Comparison of ENCODE assay signal across 1 cellular context in the genomic region with DNA sequence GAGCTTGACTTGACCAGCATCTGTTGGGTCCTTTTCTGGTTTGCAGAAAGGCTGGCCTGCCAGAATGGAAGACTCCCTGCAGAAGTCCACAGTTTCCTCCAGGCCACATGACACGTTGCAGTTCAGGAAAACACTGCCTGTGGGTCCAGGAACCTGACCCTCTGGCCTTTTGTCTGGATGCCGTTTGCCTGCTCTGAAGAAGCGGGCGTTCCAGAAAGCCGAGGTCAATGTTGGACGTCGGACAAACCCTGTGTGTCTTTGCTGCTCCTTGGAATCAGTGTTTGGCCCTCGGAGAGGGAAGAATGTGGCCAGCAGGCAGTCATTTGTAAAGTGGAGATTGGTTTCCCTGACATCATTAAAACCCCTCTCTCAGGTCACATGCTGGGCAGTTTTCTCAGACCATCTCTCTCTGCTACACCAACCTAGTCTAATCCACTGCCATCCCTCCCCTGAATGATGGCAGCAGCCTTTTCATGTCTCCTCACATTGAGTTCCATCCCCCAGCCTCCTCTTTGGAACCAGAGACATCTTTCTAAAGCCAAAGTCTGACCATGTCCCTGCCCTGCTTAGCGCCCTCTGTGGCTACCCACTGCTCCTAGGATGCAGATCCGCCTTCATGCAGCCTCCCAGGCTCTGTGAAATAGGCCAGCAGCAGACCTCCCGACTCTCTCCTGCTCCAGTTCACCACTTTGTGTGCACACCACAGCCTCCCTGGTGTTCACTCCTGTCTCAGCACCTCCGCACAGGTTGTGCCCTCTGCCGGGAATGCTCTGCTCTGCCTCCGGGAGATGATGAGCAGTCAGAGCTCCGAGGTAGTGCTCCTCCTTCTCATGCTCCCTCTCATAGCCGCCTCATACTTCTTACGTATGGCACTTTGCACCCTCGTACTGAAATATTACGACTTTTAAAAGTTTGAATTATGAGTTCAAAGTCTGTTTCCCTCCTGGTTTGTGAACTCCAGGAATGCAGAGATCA.
TF ChIP-seq lines count a peak whose summit lies in the region.

No MANE protein-coding gene starts in this region.

TF ChIP-seq in HCT116, 20 proteins besides CTCF, POLR2A, EP300 and RAD21 (continued from another document):
- TF ChIP-seq, protein P1, sequence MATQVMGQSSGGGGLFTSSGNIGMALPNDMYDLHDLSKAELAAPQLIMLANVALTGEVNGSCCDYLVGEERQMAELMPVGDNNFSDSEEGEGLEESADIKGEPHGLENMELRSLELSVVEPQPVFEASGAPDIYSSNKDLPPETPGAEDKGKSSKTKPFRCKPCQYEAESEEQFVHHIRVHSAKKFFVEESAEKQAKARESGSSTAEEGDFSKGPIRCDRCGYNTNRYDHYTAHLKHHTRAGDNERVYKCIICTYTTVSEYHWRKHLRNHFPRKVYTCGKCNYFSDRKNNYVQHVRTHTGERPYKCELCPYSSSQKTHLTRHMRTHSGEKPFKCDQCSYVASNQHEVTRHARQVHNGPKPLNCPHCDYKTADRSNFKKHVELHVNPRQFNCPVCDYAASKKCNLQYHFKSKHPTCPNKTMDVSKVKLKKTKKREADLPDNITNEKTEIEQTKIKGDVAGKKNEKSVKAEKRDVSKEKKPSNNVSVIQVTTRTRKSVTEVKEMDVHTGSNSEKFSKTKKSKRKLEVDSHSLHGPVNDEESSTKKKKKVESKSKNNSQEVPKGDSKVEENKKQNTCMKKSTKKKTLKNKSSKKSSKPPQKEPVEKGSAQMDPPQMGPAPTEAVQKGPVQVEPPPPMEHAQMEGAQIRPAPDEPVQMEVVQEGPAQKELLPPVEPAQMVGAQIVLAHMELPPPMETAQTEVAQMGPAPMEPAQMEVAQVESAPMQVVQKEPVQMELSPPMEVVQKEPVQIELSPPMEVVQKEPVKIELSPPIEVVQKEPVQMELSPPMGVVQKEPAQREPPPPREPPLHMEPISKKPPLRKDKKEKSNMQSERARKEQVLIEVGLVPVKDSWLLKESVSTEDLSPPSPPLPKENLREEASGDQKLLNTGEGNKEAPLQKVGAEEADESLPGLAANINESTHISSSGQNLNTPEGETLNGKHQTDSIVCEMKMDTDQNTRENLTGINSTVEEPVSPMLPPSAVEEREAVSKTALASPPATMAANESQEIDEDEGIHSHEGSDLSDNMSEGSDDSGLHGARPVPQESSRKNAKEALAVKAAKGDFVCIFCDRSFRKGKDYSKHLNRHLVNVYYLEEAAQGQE (IDR thresholded peaks at IDR 0.05; ENCODE audit: low read depth) = no peak
- TF ChIP-seq SIN3A (IDR thresholded peaks at IDR 0.05; ENCODE audit: low read depth) (no peak), EZH2phosphoT487 (IDR thresholded peaks at IDR 0.05; ENCODE audit: borderline replicate concordance) (no peak), SP1 (IDR thresholded peaks at IDR 0.05; ENCODE audit: low read depth) (no peak), CEBPB (IDR thresholded peaks at IDR 0.05; ENCODE audit: low read depth) (no peak)
- TF ChIP-seq, protein P2, sequence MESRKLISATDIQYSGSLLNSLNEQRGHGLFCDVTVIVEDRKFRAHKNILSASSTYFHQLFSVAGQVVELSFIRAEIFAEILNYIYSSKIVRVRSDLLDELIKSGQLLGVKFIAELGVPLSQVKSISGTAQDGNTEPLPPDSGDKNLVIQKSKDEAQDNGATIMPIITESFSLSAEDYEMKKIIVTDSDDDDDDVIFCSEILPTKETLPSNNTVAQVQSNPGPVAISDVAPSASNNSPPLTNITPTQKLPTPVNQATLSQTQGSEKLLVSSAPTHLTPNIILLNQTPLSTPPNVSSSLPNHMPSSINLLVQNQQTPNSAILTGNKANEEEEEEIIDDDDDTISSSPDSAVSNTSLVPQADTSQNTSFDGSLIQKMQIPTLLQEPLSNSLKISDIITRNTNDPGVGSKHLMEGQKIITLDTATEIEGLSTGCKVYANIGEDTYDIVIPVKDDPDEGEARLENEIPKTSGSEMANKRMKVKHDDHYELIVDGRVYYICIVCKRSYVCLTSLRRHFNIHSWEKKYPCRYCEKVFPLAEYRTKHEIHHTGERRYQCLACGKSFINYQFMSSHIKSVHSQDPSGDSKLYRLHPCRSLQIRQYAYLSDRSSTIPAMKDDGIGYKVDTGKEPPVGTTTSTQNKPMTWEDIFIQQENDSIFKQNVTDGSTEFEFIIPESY (IDR thresholded peaks at IDR 0.05; ENCODE audit: extremely low read depth, insufficient replicate concordance, low read length) = no peak
